Comparison of ENCODE assay signal across 8 cellular contexts in the genomic region with DNA sequence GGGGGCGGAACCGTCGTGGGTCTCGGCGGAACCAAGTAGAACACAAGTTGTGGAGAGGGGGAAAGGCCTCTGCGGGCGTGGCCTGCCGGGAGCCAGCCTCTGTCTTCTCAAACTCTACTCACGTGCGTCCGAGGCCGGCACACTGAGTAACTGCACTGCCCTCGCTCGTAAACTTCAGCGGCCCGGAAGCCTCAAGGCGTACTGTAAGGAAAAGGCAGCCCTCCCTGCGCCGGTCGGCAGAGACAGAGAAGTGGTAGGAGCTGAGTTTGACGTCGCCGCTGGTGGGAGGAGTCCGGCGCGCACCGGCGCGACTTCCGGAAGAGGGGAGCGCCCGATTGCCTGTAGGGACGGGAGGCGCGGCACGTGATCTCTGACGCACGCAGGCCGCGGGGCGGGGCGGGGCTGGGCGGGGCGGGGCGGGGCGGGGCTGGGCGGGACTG. TPM values are rescaled to one million over a fixed set of nuclear protein-coding genes. Genes with fewer than 3 reads are reported as not detected.
A peak's percentile ranks its signal among the peaks of the same experiment; 100 is the strongest.
DNase-seq lines count a peak whose midpoint lies in the region; ATAC-seq and TF ChIP-seq lines count a peak whose summit lies in the region.

A gene with protein sequence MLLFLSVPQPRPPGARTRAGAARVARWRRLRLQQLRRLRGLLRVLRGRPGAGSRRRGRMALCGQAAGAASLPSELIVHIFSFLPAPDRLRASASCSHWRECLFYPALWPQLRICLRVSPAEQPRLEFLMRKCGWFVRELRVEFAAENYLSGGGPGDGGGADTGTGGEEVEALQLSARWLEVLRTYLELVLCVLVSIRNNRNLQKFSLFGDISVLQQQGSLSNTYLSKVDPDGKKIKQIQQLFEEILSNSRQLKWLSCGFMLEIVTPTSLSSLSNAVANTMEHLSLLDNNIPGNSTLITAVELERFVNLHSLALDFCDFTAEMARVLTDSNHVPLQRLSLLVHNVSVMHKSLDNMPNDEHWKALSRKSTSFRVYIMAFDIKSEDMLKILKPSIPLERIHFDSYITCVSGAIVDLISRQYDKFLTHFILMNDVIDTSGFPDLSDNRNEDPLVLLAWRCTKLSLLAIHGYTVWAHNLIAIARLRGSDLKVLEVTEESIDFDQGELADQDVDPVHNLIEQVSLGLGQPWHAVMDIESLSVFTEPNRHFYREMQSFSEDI (minus strand): TSS at position 255 of the 440 bp plus-strand sequence. CDS start 271 bp downstream, outside the sequence.

- no peaks in the 10 kb centered on the region for H3K36me3 ChIP-seq in muscle layer of colon (ENCODE audit: insufficient read depth, low read length)

- peaks cover 43% of the 10 kb centered on the region for H3K4me1 Mint-ChIP-seq in activated T-cell treated with anti-CD3 and anti-CD28 coated beads, Interleukin-2, amount 50 U/mL, for 4 hours (ENCODE audit: low read depth)

- peak within 1 kb of the TSS; percentile 92 for H3K27ac ChIP-seq in muscle layer of colon (ENCODE audit: low read depth, low read length)

- peak within 1 kb of the TSS; percentile 92 to 96 for H3K4me3 ChIP-seq in muscle layer of colon (ENCODE audit: low read depth in 1 of 2, low read length in 2 of 2)

- no peaks in the 10 kb centered on the region for H3K36me3 Mint-ChIP-seq in activated T-cell treated with anti-CD3 and anti-CD28 coated beads, Interleukin-2, amount 50 U/mL, for 4 hours (ENCODE audit: insufficient read depth)

- peak within 1 kb of the TSS; percentile 99 for H3K4me3 Mint-ChIP-seq in activated T-cell treated with anti-CD3 and anti-CD28 coated beads, Interleukin-2, amount 50 U/mL, for 4 hours

- ATAC-seq in GM21737 (IDR thresholded peaks at IDR 0.05; ENCODE audit: unreplicated experiment) (peak; percentile 80), esophagus mucosa (peak; percentile 95)
- peak; percentile 85 to 88 for ATAC-seq in activated T-cell treated with anti-CD3 and anti-CD28 coated beads, Interleukin-2, amount 50 U/mL, for 4 hours

- H3K27me3 Mint-ChIP-seq in activated T-cell treated with anti-CD3 and anti-CD28 coated beads, Interleukin-2, amount 50 U/mL, for 4 hours (ENCODE audit: low read depth) = no peaks in the 10 kb centered on the region

- no peaks in the 10 kb centered on the region for H3K9me3 ChIP-seq in muscle layer of colon (ENCODE audit: low read length)

- H3K9me3 Mint-ChIP-seq in activated T-cell treated with anti-CD3 and anti-CD28 coated beads, Interleukin-2, amount 50 U/mL, for 4 hours = no peaks in the 10 kb centered on the region

- DNase-seq in DMS114 treated with DMSO at 0.1 percent for 48 hours (lab: John Stamatoyannopoulos, UW; ENCODE audit: unreplicated experiment) = peak; percentile 87
- peak; percentile 94 for DNase-seq in KG1 (lab: John Stamatoyannopoulos, UW)
- peak; percentile 95 for DNase-seq in activated T-cell treated with anti-CD3 and anti-CD28 coated beads, Interleukin-2, amount 50 U/mL, for 4 hours
- peak; percentile 90 to 95 for DNase-seq in stimulated activated CD8-positive, alpha-beta memory T cell treated with anti-CD3 and anti-CD28 coated beads, Interleukin-7, amount 100 ng/mL, for 1 hour (ENCODE audit: low read depth in 2 of 2)

- no peaks in the 10 kb centered on the region for H3K27me3 ChIP-seq in muscle layer of colon (ENCODE audit: control insufficient read depth in 1 of 2, insufficient read depth in 2 of 2, low read length in 2 of 2)

- H3K9ac ChIP-seq in muscle layer of colon (ENCODE audit: low read length) = peak within 1 kb of the TSS; percentile 59

- H3K4me1 ChIP-seq in muscle layer of colon (ENCODE audit: insufficient read depth, low read length) = peaks cover 23% of the 10 kb centered on the region

TF ChIP-seq in PFSK-1, 5 proteins besides CTCF, POLR2A, EP300 and RAD21:
- TF ChIP-seq FOXP2 (optimal IDR thresholded peaks at IDR 0.05; ENCODE audit: borderline replicate concordance, extremely low read depth, extremely low read length, insufficient read depth) = peak; percentile 40
- TF ChIP-seq, protein P1, sequence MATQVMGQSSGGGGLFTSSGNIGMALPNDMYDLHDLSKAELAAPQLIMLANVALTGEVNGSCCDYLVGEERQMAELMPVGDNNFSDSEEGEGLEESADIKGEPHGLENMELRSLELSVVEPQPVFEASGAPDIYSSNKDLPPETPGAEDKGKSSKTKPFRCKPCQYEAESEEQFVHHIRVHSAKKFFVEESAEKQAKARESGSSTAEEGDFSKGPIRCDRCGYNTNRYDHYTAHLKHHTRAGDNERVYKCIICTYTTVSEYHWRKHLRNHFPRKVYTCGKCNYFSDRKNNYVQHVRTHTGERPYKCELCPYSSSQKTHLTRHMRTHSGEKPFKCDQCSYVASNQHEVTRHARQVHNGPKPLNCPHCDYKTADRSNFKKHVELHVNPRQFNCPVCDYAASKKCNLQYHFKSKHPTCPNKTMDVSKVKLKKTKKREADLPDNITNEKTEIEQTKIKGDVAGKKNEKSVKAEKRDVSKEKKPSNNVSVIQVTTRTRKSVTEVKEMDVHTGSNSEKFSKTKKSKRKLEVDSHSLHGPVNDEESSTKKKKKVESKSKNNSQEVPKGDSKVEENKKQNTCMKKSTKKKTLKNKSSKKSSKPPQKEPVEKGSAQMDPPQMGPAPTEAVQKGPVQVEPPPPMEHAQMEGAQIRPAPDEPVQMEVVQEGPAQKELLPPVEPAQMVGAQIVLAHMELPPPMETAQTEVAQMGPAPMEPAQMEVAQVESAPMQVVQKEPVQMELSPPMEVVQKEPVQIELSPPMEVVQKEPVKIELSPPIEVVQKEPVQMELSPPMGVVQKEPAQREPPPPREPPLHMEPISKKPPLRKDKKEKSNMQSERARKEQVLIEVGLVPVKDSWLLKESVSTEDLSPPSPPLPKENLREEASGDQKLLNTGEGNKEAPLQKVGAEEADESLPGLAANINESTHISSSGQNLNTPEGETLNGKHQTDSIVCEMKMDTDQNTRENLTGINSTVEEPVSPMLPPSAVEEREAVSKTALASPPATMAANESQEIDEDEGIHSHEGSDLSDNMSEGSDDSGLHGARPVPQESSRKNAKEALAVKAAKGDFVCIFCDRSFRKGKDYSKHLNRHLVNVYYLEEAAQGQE (IDR thresholded peaks at IDR 0.05; ENCODE audit: insufficient read depth in 1 of 2, low read depth in 2 of 2, low read length in 2 of 2) = no peak

RNA-seq across cellular contexts. Expression of the gene that starts here (rescaled TPM):
- polyA plus RNA-seq in PFSK-1 (2012; ENCODE audit: insufficient read length, low read depth) = 8.0 TPM
- total RNA-seq in activated T-cell treated with anti-CD3 and anti-CD28 coated beads, Interleukin-2, amount 50 U/mL, for 4 hours = 10 to 100 TPM; 14.8 to 16.7 (median 16.4) TPM
- total RNA-seq in esophagus mucosa = 4.1 TPM

Comparison
In these comparisons a context has a peak if more than half of its experiments do, and no peak if none do; other contexts are left out.
1. Peak in every context shown above with its lines: DNase-seq, ATAC-seq, H3K4me3 ChIP-seq and H3K27ac ChIP-seq.